Comparison of ENCODE assay signal across 9 cellular contexts in the genomic region with DNA sequence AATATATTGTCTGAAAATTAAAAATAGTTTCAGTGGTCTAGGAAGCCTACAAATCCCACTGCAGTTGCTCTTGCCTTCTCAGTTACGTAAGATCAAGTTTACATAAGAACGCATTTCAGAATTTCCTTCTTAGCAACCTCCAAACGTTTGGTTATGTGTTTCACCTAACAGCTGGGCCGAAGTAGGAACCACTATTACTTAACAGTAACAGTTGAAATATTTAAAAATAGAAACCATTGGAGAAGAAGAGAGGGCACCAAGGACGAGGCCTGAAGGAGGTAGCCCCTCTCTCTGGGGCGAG.
DNase-seq lines count a peak whose midpoint lies in the region; ATAC-seq and TF ChIP-seq lines count a peak whose summit lies in the region.
"Had no signal": no experiment of that assay in that cellular context is flagged by ENCODE, and none has a peak within 500 bp of the region (broad histone marks: within the 10 kb centered on the region; RNA-seq: fewer than 3 reads in every experiment).

No MANE protein-coding gene starts in this region.

- peak overlapping the region; percentile 24 for H3K27ac Mint-ChIP-seq in T-helper 2 cell treated with Interferon-gamma antibody and Interleukin-4, amounts not matched to agents 5 μg/mL and 100 μg/mL, for 36 hours
- no peak overlapping the region for H3K27ac Mint-ChIP-seq in progenitor cell of endocrine pancreas

- ATAC-seq in lung (ENCODE audit: insufficient read depth, low FRiP score) (no peak), thoracic aorta (ENCODE audit: insufficient number of reproducible peaks, low FRiP score, low read depth) (peak; percentile 45), GM19452 (IDR thresholded peaks at IDR 0.05; ENCODE audit: unreplicated experiment) (no peak)

- H3K4me1 Mint-ChIP-seq in T-helper 2 cell treated with Interferon-gamma antibody and Interleukin-4, amounts not matched to agents 5 μg/mL and 100 μg/mL, for 36 hours (ENCODE audit: low read depth), result peaks cover 38% of the 10 kb centered on the region
- H3K4me1 Mint-ChIP-seq in progenitor cell of endocrine pancreas (ENCODE audit: low read depth), result peaks cover 18% of the 10 kb centered on the region

- H3K9me3 Mint-ChIP-seq in T-helper 2 cell treated with Interferon-gamma antibody and Interleukin-4, amounts not matched to agents 5 μg/mL and 100 μg/mL, for 36 hours, result no peaks in the 10 kb centered on the region
- no peaks in the 10 kb centered on the region for H3K9me3 Mint-ChIP-seq in progenitor cell of endocrine pancreas (ENCODE audit: low read depth)

- H3K4me1 ChIP-seq in lung (ENCODE audit: control insufficient read depth in 2 of 2, insufficient read depth in 2 of 2, low read length in 2 of 2) (peaks cover 35 to 39% of the 10 kb centered on the region in 2 donors), thoracic aorta (ENCODE audit: control insufficient read depth in 1 of 2, low read depth in 2 of 2) (peaks cover 47 to 80% of the 10 kb centered on the region in 2 donors)

- no peaks in the 10 kb centered on the region for H3K27me3 ChIP-seq in lung (ENCODE audit: control insufficient read depth, insufficient read depth)
- no peaks in the 10 kb centered on the region for H3K27me3 ChIP-seq in thoracic aorta (replicated peaks; ENCODE audit: insufficient read depth)

- no peak for TF ChIP-seq CTCF in lung (IDR thresholded peaks at IDR 0.05; ENCODE audit: control extremely low read depth, extremely low read depth)
- no peak for TF ChIP-seq CTCF in thoracic aorta (IDR thresholded peaks at IDR 0.05)
- no peak for TF ChIP-seq CTCF in progenitor cell of endocrine pancreas (IDR thresholded peaks at IDR 0.05; ENCODE audit: unreplicated experiment)

- H3K4me3 ChIP-seq in lung, result no peak overlapping the region
- H3K4me3 ChIP-seq in thoracic aorta, result peak overlapping the region; percentile 69

- no peaks in the 10 kb centered on the region for H3K9me3 ChIP-seq in lung (ENCODE audit: control insufficient read depth in 2 of 2, insufficient read depth in 1 of 2, low read length in 1 of 2)
- no peaks in the 10 kb centered on the region for H3K9me3 ChIP-seq in thoracic aorta

- peaks cover 26% of the 10 kb centered on the region for H3K36me3 Mint-ChIP-seq in T-helper 2 cell treated with Interferon-gamma antibody and Interleukin-4, amounts not matched to agents 5 μg/mL and 100 μg/mL, for 36 hours (ENCODE audit: low read depth)
- H3K36me3 Mint-ChIP-seq in progenitor cell of endocrine pancreas (ENCODE audit: insufficient read depth), result no peaks in the 10 kb centered on the region

- peak overlapping the region; percentile 96 for H3K27ac ChIP-seq in angular gyrus (ENCODE audit: low read depth, low read length)
- H3K27ac ChIP-seq in lung (ENCODE audit: low read depth in 1 of 2, low read length in 1 of 2), result peak overlapping the region; percentile 10 to 90
- H3K27ac ChIP-seq in thoracic aorta, result peak overlapping the region; percentile 96 to 98

- no peak for DNase-seq in T-helper 2 cell treated with Interferon-gamma antibody and Interleukin-4, amounts not matched to agents 5 μg/mL and 100 μg/mL, for 36 hours (ENCODE audit: low spot score)
- DNase-seq in T-helper 2 cell, result no peak
- no peak for DNase-seq in lung (ENCODE audit: low spot score)
- DNase-seq in thoracic aorta (ENCODE audit: low spot score), result no peak
- DNase-seq in HuH-7 (ENCODE audit: low spot score), result no peak
- DNase-seq in progenitor cell of endocrine pancreas (ENCODE audit: low spot score, unreplicated experiment), result no peak
- DNase-seq: activated CD4-positive, alpha-beta T cell treated with anti-CD3 and anti-CD28 coated beads, Interleukin-2, amount 50 U/mL, for 1 hour had no signal

- H3K4me3 Mint-ChIP-seq in T-helper 2 cell treated with Interferon-gamma antibody and Interleukin-4, amounts not matched to agents 5 μg/mL and 100 μg/mL, for 36 hours, result peak overlapping the region; percentile 56
- H3K4me3 Mint-ChIP-seq in progenitor cell of endocrine pancreas (ENCODE audit: low read depth), result no peak overlapping the region

- H3K27me3 Mint-ChIP-seq in T-helper 2 cell treated with Interferon-gamma antibody and Interleukin-4, amounts not matched to agents 5 μg/mL and 100 μg/mL, for 36 hours (ENCODE audit: low read depth), result no peaks in the 10 kb centered on the region
- H3K27me3 Mint-ChIP-seq in progenitor cell of endocrine pancreas, result no peaks in the 10 kb centered on the region

- no peaks in the 10 kb centered on the region for H3K36me3 ChIP-seq in lung (ENCODE audit: control insufficient read depth in 2 of 2, insufficient read depth in 2 of 2, low read length in 2 of 2)
- no peaks in the 10 kb centered on the region for H3K36me3 ChIP-seq in thoracic aorta

- 15 to 28% methylated on average over 6 of the region's 6 CpGs for WGBS in lung, 2 donors
